Comparison of ENCODE assay signal across 16 cellular contexts in genomic region chr7:116535416-116535815, GRCh38.
"Had no signal": no experiment of that assay in that cellular context is flagged by ENCODE, and none has a peak within 500 bp of the region (broad histone marks: within the 10 kb centered on the region; RNA-seq: fewer than 3 reads in every experiment).

No MANE protein-coding gene starts in this region.

- H3K4me1 ChIP-seq: testis had no signal

- ATAC-seq: activated CD4-positive, CD25-positive, alpha-beta regulatory T cell treated with anti-CD3 and anti-CD28 coated beads, Interleukin-2, amount 50 U/mL, for 24 hours; stimulated activated naive CD8-positive, alpha-beta T cell treated with anti-CD3 and anti-CD28 coated beads, Interleukin-15, Interleukin-2, amounts not matched to agents 100 U/mL and 50 U/mL, for 24 hours had no signal

- H3K27ac Mint-ChIP-seq: brain; dendritic cell treated with granulocyte-macrophage colony-stimulating factor and Interleukin-4, amounts not matched to agents 40 ng/mL and 50 ng/mL, for 4 days; nephron progenitor cell had no signal

- H3K27me3 Mint-ChIP-seq: dendritic cell treated with granulocyte-macrophage colony-stimulating factor and Interleukin-4, amounts not matched to agents 40 ng/mL and 50 ng/mL, for 4 days had no signal

- H3K9me3 ChIP-seq: ovary, testis had no signal

- DNase-seq: activated naive CD4-positive, alpha-beta T cell treated with anti-CD3 and anti-CD28 coated beads, Interleukin-2, amount 50 U/mL, for 16 hours; amniotic stem cell; erythroblast; glutamatergic neuron; left colon; nephron progenitor cell; retina; spleen; stimulated activated CD4-positive, alpha-beta T cell treated with anti-CD3 and anti-CD28 coated beads, Interleukin-2, amount 100 ng/mL, for 24 hours; stimulated activated naive CD8-positive, alpha-beta T cell treated with anti-CD3 and anti-CD28 coated beads, Interleukin-15, Interleukin-2, amounts not matched to agents 100 U/mL and 50 U/mL, for 24 hours; SW 1271; testis had no signal

- H3K36me3 Mint-ChIP-seq: brain had no signal

- H3K4me3 Mint-ChIP-seq: brain; dendritic cell treated with granulocyte-macrophage colony-stimulating factor and Interleukin-4, amounts not matched to agents 40 ng/mL and 50 ng/mL, for 4 days; nephron progenitor cell had no signal

- H3K36me3 ChIP-seq: ovary had no signal

- H3K4me3 ChIP-seq: ovary, spleen, testis had no signal

- H3K4me1 Mint-ChIP-seq: brain, nephron progenitor cell had no signal

- H3K27ac ChIP-seq: ovary, testis had no signal

- H3K27me3 ChIP-seq: ovary, spleen, testis had no signal
